8 cellular contexts compared by ENCODE assay signal in genomic region chr18:658947-659533, GRCh38. TPM values are rescaled to one million over a fixed set of nuclear protein-coding genes. Genes with fewer than 3 reads are reported as not detected.
DNase-seq lines count a peak whose midpoint lies in the region; ATAC-seq and TF ChIP-seq lines count a peak whose summit lies in the region.

No MANE protein-coding gene starts in this region.

- TF ChIP-seq CTCF in OCI-LY3 (IDR thresholded peaks at IDR 0.05; ENCODE audit: low read depth, low read length) (no peak), osteocyte (IDR thresholded peaks at IDR 0.05) (no peak)

- no peak for ATAC-seq in effector memory CD8-positive, alpha-beta T cell (replicated peaks)
- ATAC-seq in left lobe of liver: no peak
- ATAC-seq in HG02623 (IDR thresholded peaks at IDR 0.05; ENCODE audit: unreplicated experiment): no peak
- no peak for ATAC-seq in HG02981 (IDR thresholded peaks at IDR 0.05; ENCODE audit: unreplicated experiment)

- H3K27me3 Mint-ChIP-seq in effector memory CD8-positive, alpha-beta T cell: peaks cover 22 to 33% of the 10 kb centered on the region in 2 donors
- H3K27me3 Mint-ChIP-seq in osteocyte (ENCODE audit: unreplicated experiment): no peaks in the 10 kb centered on the region

- H3K9me3 ChIP-seq in ES-I3 (ENCODE audit: control insufficient read depth, insufficient read depth, low read length) (no peaks in the 10 kb centered on the region), OCI-LY3 (ENCODE audit: insufficient read depth, low read length) (no peaks in the 10 kb centered on the region)

- peak overlapping the region; percentile 66 for H3K9ac ChIP-seq in ES-I3 (ENCODE audit: low read depth, low read length)
- H3K9ac ChIP-seq in OCI-LY3 (ENCODE audit: low read length): peak overlapping the region; percentile 87

- H3K27ac ChIP-seq in OCI-LY3 (ENCODE audit: low read length): 0 out of 2 replicates have a peak overlapping the region, but pooled peaks have one; percentile 67

- peaks cover 51% of the 10 kb centered on the region for H3K79me2 ChIP-seq in OCI-LY3 (ENCODE audit: low read length)

- H3K27me3 ChIP-seq in OCI-LY3 (ENCODE audit: low read depth, low read length): no peaks in the 10 kb centered on the region

- peak overlapping the region; percentile 91 for H3K4me3 ChIP-seq in OCI-LY3 (ENCODE audit: low read length)

- peaks cover 0 to 2% of the 10 kb centered on the region in 2 donors for H3K9me3 Mint-ChIP-seq in effector memory CD8-positive, alpha-beta T cell
- peaks cover 4% of the 10 kb centered on the region for H3K9me3 Mint-ChIP-seq in osteocyte (ENCODE audit: unreplicated experiment)

- peak overlapping the region; percentile 82 to 84 for H3K4me3 Mint-ChIP-seq in effector memory CD8-positive, alpha-beta T cell
- H3K4me3 Mint-ChIP-seq in osteocyte (ENCODE audit: unreplicated experiment): peak overlapping the region; percentile 88

- H2AFZ ChIP-seq in OCI-LY3 (ENCODE audit: low read depth, low read length): no peak overlapping the region

- H3K4me2 ChIP-seq in OCI-LY3 (ENCODE audit: low read length): peak overlapping the region; percentile 82

- H3K36me3 Mint-ChIP-seq in effector memory CD8-positive, alpha-beta T cell (ENCODE audit: insufficient read depth): peaks cover 3% of the 10 kb centered on the region
- peaks cover 7% of the 10 kb centered on the region for H3K36me3 Mint-ChIP-seq in osteocyte (ENCODE audit: unreplicated experiment)

- H3K4me1 ChIP-seq in ES-I3 (ENCODE audit: insufficient read depth, low read length) (peaks cover 6% of the 10 kb centered on the region; the same call in 1 of the 2 replicates), OCI-LY3 (ENCODE audit: low read length) (peaks cover 11% of the 10 kb centered on the region)

- peaks cover 14% of the 10 kb centered on the region for H3K36me3 ChIP-seq in ES-I3 (ENCODE audit: insufficient read depth, low read length)
- H3K36me3 ChIP-seq in OCI-LY3 (replicated peaks; ENCODE audit: low read depth, low read length): peaks cover 32% of the 10 kb centered on the region

- H4K20me1 ChIP-seq in OCI-LY3 (ENCODE audit: insufficient read depth, low read length): peaks cover 9% of the 10 kb centered on the region

- no peak for DNase-seq in effector memory CD8-positive, alpha-beta T cell
- DNase-seq in osteocyte (ENCODE audit: extremely low spot score, unreplicated experiment) (no peak), left lobe of liver (ENCODE audit: low spot score) (no peak)
- DNase-seq in effector CD4-positive, alpha-beta T cell: no peak

- peak overlapping the region in 1 of 2 donors; percentile 13 for H3K27ac Mint-ChIP-seq in effector memory CD8-positive, alpha-beta T cell
- H3K27ac Mint-ChIP-seq in osteocyte (ENCODE audit: unreplicated experiment): no peak overlapping the region

- peaks cover 11 to 12% of the 10 kb centered on the region in 2 donors for H3K4me1 Mint-ChIP-seq in effector memory CD8-positive, alpha-beta T cell (ENCODE audit: low read depth in 2 of 2)
- H3K4me1 Mint-ChIP-seq in osteocyte (ENCODE audit: unreplicated experiment): peaks cover 16% of the 10 kb centered on the region

RNA-seq across cellular contexts. Expression of gene TYMS, which starts 1.6 kb away (rescaled TPM):
- 31.0 and 35.7 TPM in 2 replicates for total RNA-seq in osteocyte
- 1.7 TPM for total RNA-seq in left lobe of liver

RNA-seq across cellular contexts. Expression of gene ENOSF1, which starts 53.4 kb away (rescaled TPM):
- 22.3 and 25.0 TPM in 2 replicates for total RNA-seq in osteocyte
- total RNA-seq in left lobe of liver: 77.4 TPM

Comparison
In these comparisons a context has a peak if more than half of its experiments do, and no peak if none do; other contexts are left out.
1. RNA of gene TYMS, which starts 1.6 kb away (total RNA-seq): 31.0 to 35.7 TPM in osteocyte; 1.7 TPM in left lobe of liver (single experiment); every median in the first group is over 10 times any median in the second.